Comparison of ENCODE assay signal across 13 cellular contexts in genomic region chr5:108212775-108213346, GRCh38.
DNase-seq lines count a peak whose midpoint lies in the region; ATAC-seq, FAIRE-seq and TF ChIP-seq lines count a peak whose summit lies in the region.
"Had no signal": no experiment of that assay in that cellular context is flagged by ENCODE, and none has a peak within 500 bp of the region (broad histone marks: within the 10 kb centered on the region; RNA-seq: fewer than 3 reads in every experiment).

No MANE protein-coding gene starts in this region.

- TF ChIP-seq POLR2A in HCT116 (IDR thresholded peaks at IDR 0.05; ENCODE audit: borderline replicate concordance, extremely low read depth, insufficient read depth, insufficient read length) (no peak), K562 (conservative IDR thresholded peaks at IDR 0.05) (no peak)

- intact Hi-C loops in HCT116 (cut with micrococcal nuclease) (no loop called here), K562 (cut with micrococcal nuclease) (no loop called here), kidney (cut with DNase I) (no loop called here)

- no peaks in the 10 kb centered on the region for H4K20me1 ChIP-seq in HCT116 (ENCODE audit: insufficient read depth)
- no peaks in the 10 kb centered on the region for H4K20me1 ChIP-seq in K562 (replicated peaks; ENCODE audit: control insufficient read depth, insufficient read depth, low read length)

- H3K4me3 ChIP-seq in HCT116 (replicated peaks in 1 of 2; ENCODE audit: low read depth in 1 of 2, low read length in 2 of 2) (no peak overlapping the region), K562 (no peak overlapping the region), kidney epithelial cell (ENCODE audit: low read depth, low read length) (no peak overlapping the region), kidney (ENCODE audit: low read length in 2 of 2) (no peak overlapping the region)

- H3K9me2 ChIP-seq in HCT116 (ENCODE audit: insufficient read depth): no peaks in the 10 kb centered on the region

- H3K27me3 ChIP-seq in HCT116 (ENCODE audit: insufficient read depth, low read length) (no peaks in the 10 kb centered on the region), K562 (ENCODE audit: control insufficient read depth in 2 of 2, insufficient read depth in 2 of 2, low read length in 2 of 2) (no peaks in the 10 kb centered on the region), kidney epithelial cell (ENCODE audit: control insufficient read depth, insufficient read depth, low read length) (no peaks in the 10 kb centered on the region)

- no peak overlapping the region for H2AFZ ChIP-seq in HCT116 (ENCODE audit: low read depth, low read length, poor library complexity, severe bottlenecking)
- H2AFZ ChIP-seq in K562 (ENCODE audit: low read depth, low read length): peak overlapping the region; percentile 57

- TF ChIP-seq RAD21 in HCT116 (IDR thresholded peaks at IDR 0.05; ENCODE audit: low read depth) (no peak), K562 (CRISPR knock-in tag; conservative IDR thresholded peaks at IDR 0.05 in 1 of 2, IDR thresholded peaks at IDR 0.05 in 1 of 2) (no peak)

- 0% methylated on average over 3 of the region's 3 CpGs for WGBS in K562 (ENCODE audit: insufficient coverage, low coverage, missing lambda C conversion rate)

- DNase-seq in Caki2 (ENCODE audit: low read depth) (peak; percentile 2), HCT116 (ENCODE audit: low read depth, low spot score) (no peak), K562 (ENCODE audit: extremely low read depth in 1 of 4, low spot score in 3 of 4) (peak in 2 of 4 experiments; percentile 18 to 81), kidney epithelial cell (ENCODE audit: low read depth) (peak; percentile 4), kidney (no peak)
- DNase-seq in stimulated activated CD4-positive, alpha-beta T cell treated with anti-CD3 and anti-CD28 coated beads, Interleukin-1b, Interleukin-23, amount 100 ng/mL, for 48 hours: no peak
- DNase-seq in activated T-cell treated with anti-CD3 and anti-CD28 coated beads, Interleukin-2, amount 50 U/mL, for 1 hour: no peak
- DNase-seq: activated CD4-positive, alpha-beta T cell treated with anti-CD3 and anti-CD28 coated beads for 1 hour; activated T-cell treated with anti-CD3 and anti-CD28 coated beads, Interleukin-2, amount 50 U/mL, for 72 hours; CD8-positive, alpha-beta T cell; occipital lobe; stimulated activated naive CD8-positive, alpha-beta T cell treated with anti-CD3 and anti-CD28 coated beads, Interleukin-15, Interleukin-2, amounts not matched to agents 100 U/mL and 50 U/mL, for 24 hours had no signal

- peak; percentile 52 for FAIRE-seq in K562 (lab: Jason Lieb, UNC)
- no peak for FAIRE-seq in kidney (lab: Jason Lieb, UNC)

- TF ChIP-seq CTCF in HCT116 (IDR thresholded peaks at IDR 0.05 in 2 of 3, conservative IDR thresholded peaks at IDR 0.05 in 1 of 3; ENCODE audit: borderline replicate concordance in 1 of 3, insufficient read depth in 1 of 3, low read depth in 2 of 3, low read length in 2 of 3) (no peak), K562 (IDR thresholded peaks at IDR 0.05 in 2 of 3, conservative IDR thresholded peaks at IDR 0.05 in 1 of 3; ENCODE audit: insufficient read depth in 2 of 3, low read depth in 1 of 3, low read length in 3 of 3) (no peak), kidney epithelial cell (IDR thresholded peaks at IDR 0.05; ENCODE audit: insufficient read depth, low read length, poor library complexity, severe bottlenecking) (no peak), kidney (IDR thresholded peaks at IDR 0.05; ENCODE audit: borderline replicate concordance, extremely low read depth, insufficient read depth) (no peak)

- H3K4me1 ChIP-seq in HCT116 (ENCODE audit: control insufficient read depth in 1 of 2, insufficient read depth in 2 of 2, low read length in 2 of 2) (peaks cover 15 to 27% of the 10 kb centered on the region in 2 experiments), K562 (replicated peaks in 1 of 2; ENCODE audit: control insufficient read depth in 2 of 2, insufficient read depth in 2 of 2, low read length in 2 of 2) (no peaks in the 10 kb centered on the region), kidney (ENCODE audit: control insufficient read depth in 1 of 2, insufficient read depth in 1 of 2, low read depth in 1 of 2, low read length in 2 of 2) (no peaks in the 10 kb centered on the region)

- H3K79me2 ChIP-seq in HCT116 (ENCODE audit: insufficient read depth, low read length): no peaks in the 10 kb centered on the region
- no peaks in the 10 kb centered on the region for H3K79me2 ChIP-seq in K562 (ENCODE audit: control insufficient read depth, insufficient read depth, low read length)

- POLR2A ChIA-PET in HCT116 (lab: Charles Lee) (no interaction called here), K562 (lab: Yijun Ruan, JAX) (interaction anchor here (0.8 to 2.0 kb wide), 2 partner anchors 13 to 314 kb away, joined by 3 to 5 read pairs; no protein-coding TSS in a partner anchor)

- H3K9me3 ChIP-seq in HCT116 (ENCODE audit: control insufficient read depth in 1 of 2, insufficient read depth in 1 of 2, low read depth in 1 of 2, low read length in 2 of 2): no peaks in the 10 kb centered on the region
- H3K9me3 ChIP-seq in K562 (replicated peaks; ENCODE audit: control insufficient read depth, insufficient read depth, low read depth, low read length): no peaks in the 10 kb centered on the region
- H3K9me3 ChIP-seq in kidney (ENCODE audit: control insufficient read depth in 1 of 2, low read length in 2 of 2): no peaks in the 10 kb centered on the region

- no TSS peak for BruUV-seq in HCT116 (replicated peaks; lab: Mats Ljungman, UMichigan)
- BruUV-seq in K562 (replicated peaks; lab: Mats Ljungman, UMichigan): no TSS peak

- peak overlapping the region; percentile 32 for H3K4me2 ChIP-seq in HCT116 (ENCODE audit: low read length)
- peak overlapping the region; percentile 37; the same call in 1 of the 2 replicates for H3K4me2 ChIP-seq in K562 (ENCODE audit: insufficient read depth, low read length)

- ATAC-seq in HCT116: peak; percentile 70
- ATAC-seq in K562: peak; percentile 78
- no peak for ATAC-seq in GM21381 (IDR thresholded peaks at IDR 0.05; ENCODE audit: unreplicated experiment)
- ATAC-seq: activated T-cell treated with anti-CD3 and anti-CD28 coated beads, Interleukin-2, amount 50 U/mL, for 72 hours; CD8-positive, alpha-beta T cell; stimulated activated naive CD8-positive, alpha-beta T cell treated with anti-CD3 and anti-CD28 coated beads, Interleukin-15, Interleukin-2, amounts not matched to agents 100 U/mL and 50 U/mL, for 24 hours had no signal

- RAD21 ChIA-PET in HCT116 (lab: Charles Lee; ENCODE audit: low non-redundant PET in 1 of 2, low total read pairs in 2 of 2, uncharacterized antibody in 2 of 2, unreplicated experiment in 2 of 2): no interaction called here

- H3K9ac ChIP-seq in HCT116 (ENCODE audit: low read length) (no peak overlapping the region), K562 (ENCODE audit: insufficient read depth in 1 of 2, low read depth in 2 of 2, low read length in 2 of 2) (no peak overlapping the region), kidney (ENCODE audit: low read length in 2 of 2) (no peak overlapping the region)

- in situ Hi-C loops in Caki2 (cut with HindIII; ENCODE audit: low pct_unique_long_range_greater_than_20kb, low sequenced_read_pairs): no loop called here
- in situ Hi-C loops in K562 (cut with MboI): no loop called here

- H3K9me1 ChIP-seq in K562 (ENCODE audit: control insufficient read depth, insufficient read depth, low read length): no peaks in the 10 kb centered on the region

- CTCF ChIA-PET in HCT116 (lab: Charles Lee) (no interaction called here), K562 (lab: Yijun Ruan, JAX; ENCODE audit: low intra/inter-chr PET ratio) (interaction anchor here (0.6 kb wide), 1 partner anchor 632 kb away, joined by 3 read pairs; no protein-coding TSS in a partner anchor)

- no peak overlapping the region for H3K27ac ChIP-seq in HCT116 (ENCODE audit: low read depth, low read length)
- no peak overlapping the region for H3K27ac ChIP-seq in K562 (ENCODE audit: extremely low read depth, low read depth, low read length)
- no peak overlapping the region for H3K27ac ChIP-seq in kidney (ENCODE audit: low read depth in 2 of 2, low read length in 2 of 2)

- TF ChIP-seq EP300 in K562 (IDR thresholded peaks at IDR 0.05; ENCODE audit: low read length): no peak

- H3K36me3 ChIP-seq in HCT116 (ENCODE audit: control insufficient read depth in 1 of 2, insufficient read depth in 2 of 2, low read length in 2 of 2): no peaks in the 10 kb centered on the region
- H3K36me3 ChIP-seq in K562 (ENCODE audit: control insufficient read depth, insufficient read depth, low read length): no peaks in the 10 kb centered on the region
- no peaks in the 10 kb centered on the region for H3K36me3 ChIP-seq in kidney epithelial cell (ENCODE audit: control insufficient read depth, insufficient read depth, low read length)
- H3K36me3 ChIP-seq in kidney (ENCODE audit: control insufficient read depth in 1 of 2, insufficient read depth in 2 of 2, low read length in 2 of 2): no peaks in the 10 kb centered on the region

TF ChIP-seq in HCT116, 20 proteins besides CTCF, POLR2A, EP300 and RAD21:
- TF ChIP-seq SRF (IDR thresholded peaks at IDR 0.05; ENCODE audit: low read depth) (no peak), EZH2 (IDR thresholded peaks at IDR 0.05) (no peak), EGR1 (IDR thresholded peaks at IDR 0.05; ENCODE audit: low read depth) (peak; percentile 39; the same call in 1 of the 2 replicates)

TF ChIP-seq in K562, 482 proteins besides CTCF, POLR2A, EP300 and RAD21 (continues in another document):
- TF ChIP-seq ZNF589 (CRISPR knock-in tag; IDR thresholded peaks at IDR 0.05; ENCODE audit: low read depth): no peak

Comparison
In these comparisons a context has a peak if more than half of its experiments do, and no peak if none do; other contexts are left out.
1. DNase-seq: peak in Caki2 (single experiment) and kidney epithelial cell (single experiment); none in HCT116 (single experiment), stimulated activated CD4-positive, alpha-beta T cell treated with anti-CD3 and anti-CD28 coated beads, Interleukin-1b, Interleukin-23, amount 100 ng/mL, for 48 hours (single experiment), activated T-cell treated with anti-CD3 and anti-CD28 coated beads, Interleukin-2, amount 50 U/mL, for 1 hour (single experiment) and kidney (single experiment).